Comparison of ENCODE assay signal across 10 cellular contexts in genomic region chr15:43067717-43068461, GRCh38. TPM values are rescaled to one million over a fixed set of nuclear protein-coding genes. Genes with fewer than 3 reads are reported as not detected.
DNase-seq lines count a peak whose midpoint lies in the region; ATAC-seq, FAIRE-seq and TF ChIP-seq lines count a peak whose summit lies in the region.
"Had no signal": no experiment of that assay in that cellular context is flagged by ENCODE, and none has a peak within 500 bp of the region (broad histone marks: within the 10 kb centered on the region; RNA-seq: fewer than 3 reads in every experiment).

No MANE protein-coding gene starts in this region.

- FAIRE-seq in urothelium cell line (lab: Jason Lieb, UNC) = no peak
- no peak for FAIRE-seq in GM12892 (lab: Jason Lieb, UNC)

- no peak for ATAC-seq in HG03439 (IDR thresholded peaks at IDR 0.05; ENCODE audit: unreplicated experiment)

- TF ChIP-seq POLR2A in GM12892 (IDR thresholded peaks at IDR 0.05; ENCODE audit: low read depth, low read length) = no peak

- DNase-seq in stimulated activated CD4-positive, alpha-beta T cell treated with anti-CD3 and anti-CD28 coated beads, Interleukin-15, amount 100 ng/mL, for 24 hours = peak; percentile 12
- no peak for DNase-seq in stimulated activated CD4-positive, alpha-beta T cell treated with anti-CD3 and anti-CD28 coated beads, Interleukin-12 subunit alpha, Interleukin-12 subunit beta, amount 100 ng/mL, for 4 hours
- peak; percentile 41 for DNase-seq in SW480 (ENCODE audit: low spot score)
- peak; percentile 66 for DNase-seq in fibroblast of peridontal ligament (ENCODE audit: extremely low read depth)
- DNase-seq in urothelium cell line (ENCODE audit: low spot score) = peak; percentile 5
- DNase-seq in NCI-H2171 (lab: John Stamatoyannopoulos, UW) = no peak
- DNase-seq in GM12892 (ENCODE audit: insufficient read length) = no peak
- DNase-seq: NCI-H2227 treated with DMSO at 0.1 percent for 48 hours, retina had no signal

RNA-seq across cellular contexts. Expression of gene UBR1, which starts 37.9 kb away (rescaled TPM):
- 13.2 TPM for polyA plus RNA-seq in GM12892 (2012; ENCODE audit: missing spikeins)

Comparison
In these comparisons a context has a peak if more than half of its experiments do, and no peak if none do; other contexts are left out.
1. DNase-seq: peak in stimulated activated CD4-positive, alpha-beta T cell treated with anti-CD3 and anti-CD28 coated beads, Interleukin-15, amount 100 ng/mL, for 24 hours (single experiment), SW480 (single experiment), fibroblast of peridontal ligament (single experiment) and urothelium cell line (single experiment); none in stimulated activated CD4-positive, alpha-beta T cell treated with anti-CD3 and anti-CD28 coated beads, Interleukin-12 subunit alpha, Interleukin-12 subunit beta, amount 100 ng/mL, for 4 hours (single experiment), NCI-H2171 (single experiment) and GM12892 (single experiment).